Comparison of ENCODE assay signal across 10 cellular contexts in genomic region chr19:38033658-38034150, GRCh38.
A peak's percentile ranks its signal among the peaks of the same experiment; 100 is the strongest.
DNase-seq lines count a peak whose midpoint lies in the region; ATAC-seq, FAIRE-seq and TF ChIP-seq lines count a peak whose summit lies in the region.
"Had no signal": no experiment of that assay in that cellular context is flagged by ENCODE, and none has a peak within 500 bp of the region (broad histone marks: within the 10 kb centered on the region; RNA-seq: fewer than 3 reads in every experiment).

No MANE protein-coding gene starts in this region.

- intact Hi-C loops in kidney (cut with DNase I) (no loop called here), lower leg skin (cut with DNase I; ENCODE audit: low total_unique reads) (no loop called here)

- POLR2A ChIA-PET in SK-N-SH (lab: Yijun Ruan, JAX) = no interaction called here

- no peak for TF ChIP-seq CTCF in kidney (IDR thresholded peaks at IDR 0.05; ENCODE audit: borderline replicate concordance, extremely low read depth, insufficient read depth)
- no peak for TF ChIP-seq CTCF in SK-N-SH (IDR thresholded peaks at IDR 0.05)
- no peak for TF ChIP-seq CTCF in lower leg skin (IDR thresholded peaks at IDR 0.05)

- peak; percentile 73 for ATAC-seq in GM18502 (IDR thresholded peaks at IDR 0.05; ENCODE audit: poor library complexity, unreplicated experiment)
- ATAC-seq in GM21786 (IDR thresholded peaks at IDR 0.05; ENCODE audit: unreplicated experiment) = peak; percentile 61
- ATAC-seq in activated CD4-positive, CD25-positive, alpha-beta regulatory T cell treated with anti-CD3 and anti-CD28 coated beads, Interleukin-2, amount 50 U/mL, for 24 hours = no peak
- no peak for ATAC-seq in natural killer cell treated with Interleukin-12 subunit alpha and Interleukin-12 subunit beta and Interleukin-15 and Interleukin-18, amount 100 ng/mL, for 72 hours

- no peaks in the 10 kb centered on the region for H3K27me3 ChIP-seq in SK-N-SH (ENCODE audit: insufficient read depth)

- H2AFZ ChIP-seq in SK-N-SH (ENCODE audit: low read depth) = no peak overlapping the region

- H3K36me3 Mint-ChIP-seq in natural killer cell treated with Interleukin-12 subunit alpha and Interleukin-12 subunit beta and Interleukin-15 and Interleukin-18, amount 100 ng/mL, for 72 hours = peaks cover 9% of the 10 kb centered on the region

- H3K79me2 ChIP-seq in SK-N-SH (ENCODE audit: insufficient read depth) = peaks cover 46% of the 10 kb centered on the region; the same call in 1 of the 2 replicates

- H3K9me3 ChIP-seq in kidney (ENCODE audit: control insufficient read depth in 1 of 2, low read length in 2 of 2) (no peaks in the 10 kb centered on the region), SK-N-SH (no peaks in the 10 kb centered on the region)

- TF ChIP-seq POLR2A in lower leg skin (IDR thresholded peaks at IDR 0.05) = no peak

- no peaks in the 10 kb centered on the region for H3K9me2 ChIP-seq in SK-N-SH

- peaks cover 10 to 12% of the 10 kb centered on the region in 2 donors for H3K4me1 Mint-ChIP-seq in natural killer cell treated with Interleukin-12 subunit alpha and Interleukin-12 subunit beta and Interleukin-15 and Interleukin-18, amount 100 ng/mL, for 72 hours (ENCODE audit: low read depth in 2 of 2)

- H3F3A ChIP-seq in SK-N-SH (replicated peaks; ENCODE audit: insufficient read depth) = peaks cover 19% of the 10 kb centered on the region

- peak overlapping the region in 1 of 2 donors; percentile 24 for H3K27ac ChIP-seq in kidney (ENCODE audit: low read depth in 2 of 2, low read length in 2 of 2)
- H3K27ac ChIP-seq in SK-N-SH (ENCODE audit: low read depth in 2 of 2, low read length in 1 of 2) = no peak overlapping the region

- DNase-seq in NCI-H1105 (lab: John Stamatoyannopoulos, UW) (peak; percentile 54), kidney (peak; percentile 45), SK-N-SH (no peak), lower leg skin (ENCODE audit: low spot score in 2 of 2) (no peak)
- DNase-seq in natural killer cell treated with Interleukin-12 subunit alpha and Interleukin-12 subunit beta and Interleukin-15 and Interleukin-18, amount 100 ng/mL, for 72 hours (ENCODE audit: low spot score) = no peak

- 91% methylated on average over 10 of the region's 12 CpGs for WGBS in SK-N-SH (ENCODE audit: low lambda C conversion rate)
- WGBS in lower leg skin, 2 donors = 75 to 83% methylated on average over 12 of the region's 12 CpGs

- CTCF ChIA-PET in SK-N-SH (lab: Yijun Ruan, JAX) = interaction anchor here (0.9 to 1.3 kb wide), 2 partner anchors 14 to 109 kb away, joined by 3 read pairs; no protein-coding TSS in a partner anchor

- FAIRE-seq in kidney (lab: Jason Lieb, UNC) = no peak
- FAIRE-seq: endothelial cell of umbilical vein had no signal

- no peaks in the 10 kb centered on the region for H3K27me3 Mint-ChIP-seq in natural killer cell treated with Interleukin-12 subunit alpha and Interleukin-12 subunit beta and Interleukin-15 and Interleukin-18, amount 100 ng/mL, for 72 hours

- no peaks in the 10 kb centered on the region for H4K20me1 ChIP-seq in SK-N-SH (ENCODE audit: insufficient read depth)

- H3K4me3 ChIP-seq in kidney (ENCODE audit: low read length in 2 of 2) (no peak overlapping the region), SK-N-SH (ENCODE audit: low read depth in 2 of 2, low read length in 1 of 2) (no peak overlapping the region), lower leg skin (ENCODE audit: low read depth, poor library complexity, severe bottlenecking) (no peak overlapping the region)

- H3K27ac Mint-ChIP-seq in natural killer cell treated with Interleukin-12 subunit alpha and Interleukin-12 subunit beta and Interleukin-15 and Interleukin-18, amount 100 ng/mL, for 72 hours = no peak overlapping the region
- H3K27ac Mint-ChIP-seq: T-helper 2 cell treated with Interferon-gamma antibody and Interleukin-4, amounts not matched to agents 5 μg/mL and 100 μg/mL, for 36 hours had no signal

- H3K36me3 ChIP-seq in kidney (ENCODE audit: control insufficient read depth in 1 of 2, insufficient read depth in 2 of 2, low read length in 2 of 2) = no peaks in the 10 kb centered on the region
- H3K36me3 ChIP-seq in SK-N-SH (replicated peaks in 1 of 2; ENCODE audit: control insufficient read depth in 1 of 2, insufficient read depth in 2 of 2, low read length in 1 of 2) = peaks cover 0 to 7% of the 10 kb centered on the region in 2 experiments

- TF ChIP-seq EP300 in SK-N-SH (IDR thresholded peaks at IDR 0.05; ENCODE audit: borderline replicate concordance in 1 of 2, low read depth in 1 of 2, low read length in 1 of 2) = no peak

- H3K9ac ChIP-seq in kidney (ENCODE audit: low read length in 2 of 2) (no peak overlapping the region), SK-N-SH (no peak overlapping the region)

- TF ChIP-seq RAD21 in SK-N-SH (IDR thresholded peaks at IDR 0.05; ENCODE audit: low read length) = no peak

- H3K4me1 ChIP-seq in kidney (ENCODE audit: control insufficient read depth in 1 of 2, insufficient read depth in 1 of 2, low read depth in 1 of 2, low read length in 2 of 2) (peaks cover 13 to 20% of the 10 kb centered on the region in 2 donors), SK-N-SH (ENCODE audit: control insufficient read depth in 1 of 2, insufficient read depth in 2 of 2, low read depth in 1 of 2, low read length in 1 of 2) (peaks cover 8 to 28% of the 10 kb centered on the region in 2 experiments; a peak in 3 of 4 replicates)

- no peak overlapping the region for H3K4me3 Mint-ChIP-seq in natural killer cell treated with Interleukin-12 subunit alpha and Interleukin-12 subunit beta and Interleukin-15 and Interleukin-18, amount 100 ng/mL, for 72 hours
- H3K4me3 Mint-ChIP-seq: T-helper 2 cell treated with Interferon-gamma antibody and Interleukin-4, amounts not matched to agents 5 μg/mL and 100 μg/mL, for 36 hours had no signal

- H3K4me2 ChIP-seq in SK-N-SH = no peak overlapping the region

- H3K9me3 Mint-ChIP-seq in natural killer cell treated with Interleukin-12 subunit alpha and Interleukin-12 subunit beta and Interleukin-15 and Interleukin-18, amount 100 ng/mL, for 72 hours = peaks cover 4% of the 10 kb centered on the region
- H3K9me3 Mint-ChIP-seq: T-helper 2 cell treated with Interferon-gamma antibody and Interleukin-4, amounts not matched to agents 5 μg/mL and 100 μg/mL, for 36 hours had no signal

TF ChIP-seq in SK-N-SH, 30 proteins besides CTCF, POLR2A, EP300 and RAD21:
- TF ChIP-seq FOXJ3 (CRISPR knock-in tag; IDR thresholded peaks at IDR 0.05) = no peak
- TF ChIP-seq, protein P1, sequence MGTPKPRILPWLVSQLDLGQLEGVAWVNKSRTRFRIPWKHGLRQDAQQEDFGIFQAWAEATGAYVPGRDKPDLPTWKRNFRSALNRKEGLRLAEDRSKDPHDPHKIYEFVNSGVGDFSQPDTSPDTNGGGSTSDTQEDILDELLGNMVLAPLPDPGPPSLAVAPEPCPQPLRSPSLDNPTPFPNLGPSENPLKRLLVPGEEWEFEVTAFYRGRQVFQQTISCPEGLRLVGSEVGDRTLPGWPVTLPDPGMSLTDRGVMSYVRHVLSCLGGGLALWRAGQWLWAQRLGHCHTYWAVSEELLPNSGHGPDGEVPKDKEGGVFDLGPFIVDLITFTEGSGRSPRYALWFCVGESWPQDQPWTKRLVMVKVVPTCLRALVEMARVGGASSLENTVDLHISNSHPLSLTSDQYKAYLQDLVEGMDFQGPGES (IDR thresholded peaks at IDR 0.05; ENCODE audit: low read depth, low read length) = no peak
- TF ChIP-seq TEAD4 (IDR thresholded peaks at IDR 0.05; ENCODE audit: borderline replicate concordance, insufficient read depth) = no peak
- no peak for TF ChIP-seq TCF12 (IDR thresholded peaks at IDR 0.05)
- TF ChIP-seq SIN3A (IDR thresholded peaks at IDR 0.05; ENCODE audit: borderline replicate concordance, low read depth, low read length) = no peak
- no peak for TF ChIP-seq FOXM1 (IDR thresholded peaks at IDR 0.05; ENCODE audit: low read depth)

Comparison
In these comparisons a context has a peak if more than half of its experiments do, and no peak if none do; other contexts are left out.
1. ATAC-seq: peak in GM18502 (single experiment) and GM21786 (single experiment); none in activated CD4-positive, CD25-positive, alpha-beta regulatory T cell treated with anti-CD3 and anti-CD28 coated beads, Interleukin-2, amount 50 U/mL, for 24 hours (0 of 2) and natural killer cell treated with Interleukin-12 subunit alpha and Interleukin-12 subunit beta and Interleukin-15 and Interleukin-18, amount 100 ng/mL, for 72 hours (0 of 2).
2. DNase-seq: peak in NCI-H1105 (single experiment) and kidney (single experiment); none in SK-N-SH (single experiment), natural killer cell treated with Interleukin-12 subunit alpha and Interleukin-12 subunit beta and Interleukin-15 and Interleukin-18, amount 100 ng/mL, for 72 hours (single experiment) and lower leg skin (0 of 2).